21 cellular contexts compared by ENCODE assay signal in the genomic region with DNA sequence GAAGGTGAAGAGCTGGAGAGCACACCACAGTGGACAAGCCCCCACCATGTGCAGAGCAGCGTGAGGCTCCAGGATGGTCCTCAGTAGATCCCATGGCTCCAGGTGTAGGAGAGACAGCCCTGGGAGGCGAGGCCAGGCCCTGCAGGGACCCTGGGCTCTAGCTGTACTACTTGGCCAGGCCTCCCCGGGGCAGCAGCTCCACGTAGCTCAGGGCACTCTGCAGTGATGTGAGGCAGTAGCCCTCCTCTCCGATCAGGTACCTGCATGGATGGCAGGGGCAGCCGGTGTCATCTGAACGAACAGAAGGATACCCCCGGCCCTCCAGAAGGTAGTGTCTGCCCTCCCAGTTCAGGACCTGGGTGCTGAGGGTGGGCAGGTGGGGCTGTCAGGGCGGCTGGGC.
"Had no signal": no experiment of that assay in that cellular context is flagged by ENCODE, and none has a peak within 500 bp of the region (broad histone marks: within the 10 kb centered on the region; RNA-seq: fewer than 3 reads in every experiment).

No MANE protein-coding gene starts in this region.

- ATAC-seq: activated CD4-positive, CD25-positive, alpha-beta regulatory T cell treated with anti-CD3 and anti-CD28 coated beads, Interleukin-2, amount 50 U/mL, for 24 hours; activated naive CD8-positive, alpha-beta T cell treated with anti-CD3 and anti-CD28 coated beads, Interleukin-2, amount 50 U/mL, for 24 hours; left lobe of liver; naive thymus-derived CD4-positive, alpha-beta T cell; stimulated activated effector memory CD8-positive, alpha-beta T cell treated with anti-CD3 and anti-CD28 coated beads, Interleukin-12 subunit alpha, Interleukin-12 subunit beta, amount 100 ng/mL, for 72 hours; stimulated activated naive CD8-positive, alpha-beta T cell treated with anti-CD3 and anti-CD28 coated beads, Interleukin-15, amount 100 ng/mL, for 72 hours had no signal

- H3K27me3 ChIP-seq: cardiac muscle cell, right atrium auricular region had no signal

- H3K36me3 ChIP-seq: cardiac muscle cell, neural progenitor cell, prostate gland, right atrium auricular region, tibial artery had no signal

- DNase-seq: activated CD4-positive, alpha-beta memory T cell treated with anti-CD3 and anti-CD28 coated beads, Interleukin-2, amount 10 ng/mL, durations not matched to agents 7 days and 5 days; activated CD4-positive, alpha-beta T cell treated with anti-CD3 and anti-CD28 coated beads, Interleukin-2, amount 10 ng/mL, durations not matched to agents 24 days and 14 days; activated gamma-delta T cell; activated naive CD4-positive, alpha-beta T cell treated with anti-CD3 and anti-CD28 coated beads, Interleukin-2, amount 50 U/mL, for 16 hours; activated naive CD8-positive, alpha-beta T cell treated with anti-CD3 and anti-CD28 coated beads, Interleukin-2, amount 50 U/mL, for 24 hours; dermis blood vessel endothelial cell; effector CD8-positive, alpha-beta T cell; foreskin melanocyte; naive thymus-derived CD4-positive, alpha-beta T cell; stimulated activated CD4-positive, alpha-beta T cell treated with anti-CD3 and anti-CD28 coated beads, Interleukin-12 subunit alpha, Interleukin-12 subunit beta, amount 100 ng/mL, for 4 hours; stimulated activated naive CD8-positive, alpha-beta T cell treated with anti-CD3 and anti-CD28 coated beads, Interleukin-15, amount 100 ng/mL, for 72 hours; tibial artery had no signal

- H3K9me3 ChIP-seq: prostate gland, right atrium auricular region, tibial artery had no signal

- H3K27ac ChIP-seq: cardiac muscle cell, neural progenitor cell, prostate gland, right atrium auricular region, tibial artery, VCaP had no signal

- H3K4me1 ChIP-seq: prostate gland had no signal

- H3K4me3 ChIP-seq: cardiac muscle cell, lung, neural progenitor cell, prostate gland, right atrium auricular region, tibial artery had no signal
